In the genomic region with DNA sequence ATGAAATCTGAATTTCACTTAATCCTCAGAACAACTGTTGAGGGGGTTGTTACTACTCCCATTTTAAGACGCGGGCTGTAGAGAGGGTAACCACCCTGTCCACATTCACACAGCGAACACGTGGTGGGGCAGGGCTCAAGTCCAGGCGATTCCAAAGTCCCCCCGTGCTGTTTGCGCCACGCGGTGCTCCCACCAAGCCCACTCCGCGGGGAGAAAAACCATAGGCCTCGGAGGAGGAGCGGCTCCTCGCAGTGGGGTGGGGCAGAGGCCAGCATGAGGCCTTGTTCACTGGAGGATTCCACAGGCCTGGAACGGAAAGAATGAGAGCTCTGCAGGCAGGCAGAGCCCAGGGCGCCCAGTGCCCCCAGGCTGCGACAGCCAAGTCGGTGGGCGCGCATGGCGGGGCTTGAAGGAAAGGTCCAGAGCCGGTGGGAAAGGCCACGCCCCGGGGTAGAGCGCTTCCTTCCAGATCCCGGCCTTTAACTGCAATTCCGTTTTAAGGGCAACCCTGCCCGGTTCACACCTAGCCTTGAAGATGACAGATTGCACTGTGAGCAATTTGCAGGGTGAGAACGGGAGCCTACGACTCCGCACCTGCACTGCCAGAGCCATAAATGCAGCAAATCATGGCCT, we compare ENCODE assay signal across 8 cellular contexts.
A peak's percentile ranks its signal among the peaks of the same experiment; 100 is the strongest.
DNase-seq lines count a peak whose midpoint lies in the region; ATAC-seq and TF ChIP-seq lines count a peak whose summit lies in the region.

No MANE protein-coding gene starts in this region.

- H3K27me3 ChIP-seq in esophagus (ENCODE audit: control insufficient read depth in 1 of 2, insufficient read depth in 2 of 2, low read length in 2 of 2) (no peaks in the 10 kb centered on the region), upper lobe of right lung (no peaks in the 10 kb centered on the region)

- no peaks in the 10 kb centered on the region for H3K9me3 Mint-ChIP-seq in nephron

- peak; percentile 14 for TF ChIP-seq POLR2A in GM18505 (IDR thresholded peaks at IDR 0.05; ENCODE audit: borderline replicate concordance, extremely low read depth, insufficient read depth, insufficient read length)

- H3K4me1 Mint-ChIP-seq in nephron = peaks cover 78% of the 10 kb centered on the region

- DNase-seq in NCI-H69 (lab: John Stamatoyannopoulos, UW) (peak; percentile 95), upper lobe of right lung (peak; percentile 72), omental fat pad (ENCODE audit: low spot score) (no peak)
- peak; percentile 58 for DNase-seq in activated T-cell treated with anti-CD3 and anti-CD28 coated beads, Interleukin-2, amount 50 U/mL, for 1 hour

- H3K4me1 ChIP-seq in esophagus (ENCODE audit: control insufficient read depth in 2 of 2, insufficient read depth in 2 of 2, low read length in 1 of 2) (peaks cover 5 to 13% of the 10 kb centered on the region in 2 donors), upper lobe of right lung (peaks cover 48% of the 10 kb centered on the region)

- TF ChIP-seq CTCF in nephron (IDR thresholded peaks at IDR 0.05; ENCODE audit: unreplicated experiment in 3 of 3) (no peak), upper lobe of right lung (IDR thresholded peaks at IDR 0.05) (no peak), omental fat pad (IDR thresholded peaks at IDR 0.05) (no peak)

- no peaks in the 10 kb centered on the region for H3K36me3 Mint-ChIP-seq in nephron (ENCODE audit: low read depth)

- H3K27ac ChIP-seq in esophagus (ENCODE audit: low read depth in 2 of 2, low read length in 1 of 2) (peak overlapping the region; percentile 93 to 95), upper lobe of right lung (peak overlapping the region; percentile 91)

- no peaks in the 10 kb centered on the region for H3K9me3 ChIP-seq in esophagus (ENCODE audit: control insufficient read depth in 2 of 2, insufficient read depth in 1 of 2, low read depth in 1 of 2, low read length in 1 of 2)
- no peaks in the 10 kb centered on the region for H3K9me3 ChIP-seq in upper lobe of right lung

- H3K36me3 ChIP-seq in esophagus (ENCODE audit: control insufficient read depth in 2 of 2, insufficient read depth in 2 of 2, low read length in 1 of 2) (no peaks in the 10 kb centered on the region), upper lobe of right lung (no peaks in the 10 kb centered on the region)

- H3K4me3 Mint-ChIP-seq in nephron = peak overlapping the region; percentile 62 to 78 (median 71)

- 36 to 42% methylated on average over 31 of the region's 31 CpGs for WGBS in esophagus, 2 donors

- ATAC-seq in GM18505 (IDR thresholded peaks at IDR 0.05; ENCODE audit: unreplicated experiment) = peak; percentile 15
- ATAC-seq in HG03045 (IDR thresholded peaks at IDR 0.05; ENCODE audit: unreplicated experiment) = peak; percentile 20
- ATAC-seq in upper lobe of right lung = peak; percentile 1
- ATAC-seq in omental fat pad (ENCODE audit: low FRiP score) = no peak

- intact Hi-C loops in upper lobe of right lung (cut with DNase I) = loop anchor here (5.0 kb wide), 1 partner anchor 162 kb away; the partner anchor contains the start of gene TBL1XR1

- peak overlapping the region; percentile 96 to 98 (median 97) for H3K27ac Mint-ChIP-seq in nephron

- H3K4me3 ChIP-seq in esophagus (ENCODE audit: low read depth in 1 of 2, low read length in 2 of 2) (peak overlapping the region; percentile 34), upper lobe of right lung (peak overlapping the region; percentile 53)

- no peaks in the 10 kb centered on the region for H3K27me3 Mint-ChIP-seq in nephron (ENCODE audit: low read depth)
